Comparison of ENCODE assay signal across 8 cellular contexts in genomic region chr9:33167949-33168535, GRCh38. TPM values are rescaled to one million over a fixed set of nuclear protein-coding genes. Genes with fewer than 3 reads are reported as not detected.
DNase-seq lines count a peak whose midpoint lies in the region; ATAC-seq and TF ChIP-seq lines count a peak whose summit lies in the region.

No MANE protein-coding gene starts in this region.

- no peaks in the 10 kb centered on the region for H3K9me3 Mint-ChIP-seq in type B pancreatic cell

- H3K27ac ChIP-seq in KMS-11 (peak overlapping the region; percentile 63), adrenal gland (peak overlapping the region; percentile 71 to 99 (median 96)), liver (ENCODE audit: low read depth in 1 of 2, low read length in 2 of 2) (peak overlapping the region; percentile 81 to 88)

- H3K9ac ChIP-seq in KMS-11 = peak overlapping the region; percentile 66
- H3K9ac ChIP-seq in liver (ENCODE audit: low read depth in 1 of 2, low read length in 2 of 2) = peak overlapping the region in 1 of 2 donors; percentile 8

- H3K4me3 Mint-ChIP-seq in type B pancreatic cell = peak overlapping the region; percentile 89

- no peaks in the 10 kb centered on the region for H3K36me3 Mint-ChIP-seq in type B pancreatic cell

- H2AFZ ChIP-seq in KMS-11 (ENCODE audit: low read depth) = peak overlapping the region; percentile 90; the same call in 1 of the 2 replicates

- H3K27me3 Mint-ChIP-seq in type B pancreatic cell = no peaks in the 10 kb centered on the region

- H3K4me1 Mint-ChIP-seq in type B pancreatic cell (ENCODE audit: unreplicated experiment) = peaks cover 39% of the 10 kb centered on the region

- DNase-seq in GM12864 (ENCODE audit: low read depth) (no peak), adrenal gland (peak in 3 of 7 donors; percentile 21 to 52 (median 42)), type B pancreatic cell (ENCODE audit: extremely low spot score, unreplicated experiment) (no peak), medulla oblongata (ENCODE audit: extremely low spot score) (no peak), NCI-H2196 treated with DMSO at 0.1 percent for 48 hours (lab: John Stamatoyannopoulos, UW; ENCODE audit: unreplicated experiment) (no peak)

- TF ChIP-seq CTCF in GM12864 (IDR thresholded peaks at IDR 0.05; ENCODE audit: low read depth, low read length, missing control alignments) (no peak), KMS-11 (conservative IDR thresholded peaks at IDR 0.05; ENCODE audit: low read depth, low read length) (no peak), adrenal gland (IDR thresholded peaks at IDR 0.05) (no peak), liver (IDR thresholded peaks at IDR 0.05; ENCODE audit: low read depth, low read length, missing input control) (no peak), type B pancreatic cell (conservative IDR thresholded peaks at IDR 0.05) (no peak)

- no peak for ATAC-seq in GM19467 (IDR thresholded peaks at IDR 0.05; ENCODE audit: unreplicated experiment)

- WGBS in adrenal gland, 4 donors = 53 to 71% (median 56%) methylated on average over 2 to 9 of the region's 9 CpGs
- 70% methylated on average over 9 of the region's 9 CpGs for WGBS in liver

- H3K4me3 ChIP-seq in GM12864 (ENCODE audit: low read depth, low read length) (peak overlapping the region; percentile 62), KMS-11 (IDR thresholded peaks at IDR 0.05; ENCODE audit: insufficient read depth, low read depth, low read length) (no peak overlapping the region), adrenal gland (peak overlapping the region in 2 of 4 donors; percentile 7 to 85), liver (ENCODE audit: low read depth in 1 of 3, low read length in 3 of 3) (peak overlapping the region; percentile 24 to 53 (median 45))

- no peaks in the 10 kb centered on the region for H3K9me3 ChIP-seq in adrenal gland (replicated peaks in 1 of 3)
- H3K9me3 ChIP-seq in liver (ENCODE audit: control insufficient read depth in 4 of 4, low read length in 3 of 4) = no peaks in the 10 kb centered on the region

- intact Hi-C loops in adrenal gland (cut with DNase I) = loop anchor here in 1 of 2 donors (5.0 kb wide), 1 partner anchor 86 kb away; no protein-coding TSS in a partner anchor

- no peak for TF ChIP-seq POLR2A in adrenal gland (IDR thresholded peaks at IDR 0.05)

- TF ChIP-seq RAD21 in liver (IDR thresholded peaks at IDR 0.05) = no peak

- peak overlapping the region; percentile 71 for H3K4me2 ChIP-seq in KMS-11

- H3K27ac Mint-ChIP-seq in type B pancreatic cell = peak overlapping the region; percentile 49

- peaks cover 37% of the 10 kb centered on the region for H3K4me1 ChIP-seq in KMS-11 (ENCODE audit: low read depth, poor library complexity, severe bottlenecking)
- H3K4me1 ChIP-seq in adrenal gland (replicated peaks in 1 of 2) = peaks cover 42 to 61% of the 10 kb centered on the region in 2 donors
- H3K4me1 ChIP-seq in liver (ENCODE audit: control insufficient read depth in 4 of 4, insufficient read depth in 4 of 4, low read length in 3 of 4) = peaks cover 13 to 50% (median 40%) of the 10 kb centered on the region in 4 donors

- H3K27me3 ChIP-seq in KMS-11 (ENCODE audit: insufficient read depth, low read depth) = no peaks in the 10 kb centered on the region
- no peaks in the 10 kb centered on the region for H3K27me3 ChIP-seq in adrenal gland
- H3K27me3 ChIP-seq in liver (ENCODE audit: control insufficient read depth in 4 of 4, insufficient read depth in 4 of 4, low read length in 3 of 4) = no peaks in the 10 kb centered on the region

- H3K36me3 ChIP-seq in KMS-11 (ENCODE audit: insufficient read depth) (no peaks in the 10 kb centered on the region), adrenal gland (replicated peaks in 1 of 2) (no peaks in the 10 kb centered on the region), liver (ENCODE audit: control insufficient read depth in 4 of 4, insufficient read depth in 3 of 4, low read depth in 1 of 4, low read length in 3 of 4) (no peaks in the 10 kb centered on the region)

- H4K20me1 ChIP-seq in KMS-11 (ENCODE audit: insufficient read depth) = no peaks in the 10 kb centered on the region

- peaks cover 21% of the 10 kb centered on the region for H3K79me2 ChIP-seq in KMS-11 (ENCODE audit: insufficient read depth, low read depth)

TF ChIP-seq in liver, 16 proteins besides CTCF, POLR2A, EP300 and RAD21:
- TF ChIP-seq TAF1 (conservative IDR thresholded peaks at IDR 0.05) (no peak), ZBTB33 (IDR thresholded peaks at IDR 0.05) (no peak), FOXA1 (IDR thresholded peaks at IDR 0.05) (no peak), EGR1 (IDR thresholded peaks at IDR 0.05; ENCODE audit: low read depth in 2 of 2) (no peak), RXRA (IDR thresholded peaks at IDR 0.05) (no peak), NR2F2 (IDR thresholded peaks at IDR 0.05) (no peak), ATF3 (IDR thresholded peaks at IDR 0.05) (no peak), FOXA2 (IDR thresholded peaks at IDR 0.05) (no peak), HNF4G (IDR thresholded peaks at IDR 0.05) (no peak), GABPA (IDR thresholded peaks at IDR 0.05 in 1 of 2, conservative IDR thresholded peaks at IDR 0.05 in 1 of 2) (no peak), JUND (IDR thresholded peaks at IDR 0.05) (no peak), SP1 (IDR thresholded peaks at IDR 0.05) (no peak), HNF4A (conservative IDR thresholded peaks at IDR 0.05) (no peak), YY1 (IDR thresholded peaks at IDR 0.05) (no peak)
- TF ChIP-seq, protein P1, sequence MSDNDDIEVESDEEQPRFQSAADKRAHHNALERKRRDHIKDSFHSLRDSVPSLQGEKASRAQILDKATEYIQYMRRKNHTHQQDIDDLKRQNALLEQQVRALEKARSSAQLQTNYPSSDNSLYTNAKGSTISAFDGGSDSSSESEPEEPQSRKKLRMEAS (IDR thresholded peaks at IDR 0.05) = no peak
- TF ChIP-seq, protein P2, sequence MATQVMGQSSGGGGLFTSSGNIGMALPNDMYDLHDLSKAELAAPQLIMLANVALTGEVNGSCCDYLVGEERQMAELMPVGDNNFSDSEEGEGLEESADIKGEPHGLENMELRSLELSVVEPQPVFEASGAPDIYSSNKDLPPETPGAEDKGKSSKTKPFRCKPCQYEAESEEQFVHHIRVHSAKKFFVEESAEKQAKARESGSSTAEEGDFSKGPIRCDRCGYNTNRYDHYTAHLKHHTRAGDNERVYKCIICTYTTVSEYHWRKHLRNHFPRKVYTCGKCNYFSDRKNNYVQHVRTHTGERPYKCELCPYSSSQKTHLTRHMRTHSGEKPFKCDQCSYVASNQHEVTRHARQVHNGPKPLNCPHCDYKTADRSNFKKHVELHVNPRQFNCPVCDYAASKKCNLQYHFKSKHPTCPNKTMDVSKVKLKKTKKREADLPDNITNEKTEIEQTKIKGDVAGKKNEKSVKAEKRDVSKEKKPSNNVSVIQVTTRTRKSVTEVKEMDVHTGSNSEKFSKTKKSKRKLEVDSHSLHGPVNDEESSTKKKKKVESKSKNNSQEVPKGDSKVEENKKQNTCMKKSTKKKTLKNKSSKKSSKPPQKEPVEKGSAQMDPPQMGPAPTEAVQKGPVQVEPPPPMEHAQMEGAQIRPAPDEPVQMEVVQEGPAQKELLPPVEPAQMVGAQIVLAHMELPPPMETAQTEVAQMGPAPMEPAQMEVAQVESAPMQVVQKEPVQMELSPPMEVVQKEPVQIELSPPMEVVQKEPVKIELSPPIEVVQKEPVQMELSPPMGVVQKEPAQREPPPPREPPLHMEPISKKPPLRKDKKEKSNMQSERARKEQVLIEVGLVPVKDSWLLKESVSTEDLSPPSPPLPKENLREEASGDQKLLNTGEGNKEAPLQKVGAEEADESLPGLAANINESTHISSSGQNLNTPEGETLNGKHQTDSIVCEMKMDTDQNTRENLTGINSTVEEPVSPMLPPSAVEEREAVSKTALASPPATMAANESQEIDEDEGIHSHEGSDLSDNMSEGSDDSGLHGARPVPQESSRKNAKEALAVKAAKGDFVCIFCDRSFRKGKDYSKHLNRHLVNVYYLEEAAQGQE (IDR thresholded peaks at IDR 0.05) = no peak
TF ChIP-seq in liver: peak in this region for 0.

RNA-seq across cellular contexts. Expression of gene B4GALT1, which starts 0.9 kb away (rescaled TPM):
- 100 to 1,000 TPM in 1 of 8 donors, 10 to 100 TPM in 7; 44.5 to 117 (median 70.1) TPM for total RNA-seq in adrenal gland
- 10 to 100 TPM; 18.7 to 70.5 (median 21.9) TPM for polyA plus RNA-seq in adrenal gland
- 10 to 100 TPM; 27.3 to 58.1 TPM for total RNA-seq in liver
- 10 to 100 TPM; 25.9 to 59.8 TPM for polyA plus RNA-seq in liver
- 91.9 and 150 TPM in 2 replicates for total RNA-seq in type B pancreatic cell (ENCODE audit: low replicate concordance)
